In the genomic region with DNA sequence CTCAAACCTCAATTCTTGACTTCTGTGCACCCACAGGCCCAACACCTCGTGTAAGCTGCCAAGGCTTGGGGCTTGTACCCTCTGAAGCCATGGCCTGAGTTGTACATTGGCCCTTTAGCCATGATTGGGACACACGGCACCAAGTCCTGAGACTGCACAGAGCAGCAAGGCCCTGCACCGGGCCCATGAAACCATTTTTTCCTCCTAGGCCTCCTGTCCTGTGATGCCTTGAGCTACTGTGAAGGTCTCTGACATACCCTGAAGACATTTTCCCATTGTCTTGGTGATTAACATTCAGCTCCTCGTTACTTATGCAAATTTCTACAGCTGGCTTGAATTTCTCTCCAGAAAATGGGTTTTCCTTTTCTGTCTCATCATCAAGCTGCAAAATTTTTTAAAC, we compare ENCODE assay signal across 1 cellular context.
TF ChIP-seq lines count a peak whose summit lies in the region.

No MANE protein-coding gene starts in this region.

TF ChIP-seq in K562, 482 proteins besides CTCF, POLR2A, EP300 and RAD21:
- TF ChIP-seq CEBPZ (IDR thresholded peaks at IDR 0.05; ENCODE audit: borderline replicate concordance, low read depth, low read length), result peak; percentile 53; the same call in 1 of the 2 replicates
- TF ChIP-seq ZFP36 (IDR thresholded peaks at IDR 0.05; ENCODE audit: low read depth, low read length, partially characterized antibody), result peak; percentile 83
TF ChIP-seq in K562: peak in this region for 2; not testable (repeated sequence) for 480.
